In genomic region chr6:168722397-168722796, GRCh38 we compare ENCODE assay signal across 3 cellular contexts.
"Had no signal": no experiment of that assay in that cellular context is flagged by ENCODE, and none has a peak within 500 bp of the region (broad histone marks: within the 10 kb centered on the region; RNA-seq: fewer than 3 reads in every experiment).

No MANE protein-coding gene starts in this region.

- H3K27ac ChIP-seq: HL-60 had no signal

- DNase-seq: IMR-90 had no signal

- H3K4me3 ChIP-seq: K562 had no signal
